18 cellular contexts compared by ENCODE assay signal in the genomic region with DNA sequence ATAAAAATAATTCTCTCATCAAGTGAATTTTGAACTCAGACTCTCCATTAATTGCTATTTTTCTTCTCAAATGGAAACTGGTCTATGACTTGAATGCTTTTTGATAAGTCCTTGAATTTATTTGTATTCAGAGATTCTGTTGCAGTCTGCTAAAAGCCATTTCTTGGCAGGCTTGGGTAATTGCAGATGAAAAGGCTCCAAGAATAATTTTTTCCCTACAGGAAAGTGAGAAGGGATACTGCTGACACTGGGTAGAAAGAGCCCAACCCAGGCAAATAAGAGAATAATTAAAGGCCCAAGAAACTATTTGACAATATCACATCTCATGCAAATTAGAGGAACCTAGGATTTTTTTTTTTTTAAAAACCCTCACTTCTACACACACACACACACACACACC.
DNase-seq lines count a peak whose midpoint lies in the region; ATAC-seq and TF ChIP-seq lines count a peak whose summit lies in the region.
"Had no signal": no experiment of that assay in that cellular context is flagged by ENCODE, and none has a peak within 500 bp of the region (broad histone marks: within the 10 kb centered on the region; RNA-seq: fewer than 3 reads in every experiment).

No MANE protein-coding gene starts in this region.

- no peak overlapping the region for H3K27ac ChIP-seq in foreskin keratinocyte
- H3K27ac ChIP-seq: C4-2B, RWPE1 had no signal

- no peak for TF ChIP-seq CTCF in foreskin keratinocyte (conservative IDR thresholded peaks at IDR 0.05)

- H3K4me1 ChIP-seq in foreskin keratinocyte: no peaks in the 10 kb centered on the region

- DNase-seq in NCI-H446 treated with DMSO at 0.1 percent for 48 hours (lab: John Stamatoyannopoulos, UW): peak; percentile 56
- DNase-seq in cerebellar cortex (ENCODE audit: low spot score): peak; percentile 33
- DNase-seq in medulla oblongata (ENCODE audit: extremely low spot score): peak; percentile 21
- DNase-seq in mucosa of gallbladder (ENCODE audit: low spot score): no peak
- DNase-seq in foreskin keratinocyte: no peak
- DNase-seq in H4 (ENCODE audit: low spot score): no peak
- no peak for DNase-seq in NCI-H128 (lab: John Stamatoyannopoulos, UW; ENCODE audit: unreplicated experiment)
- DNase-seq: CD8-positive, alpha-beta T cell; H9; KBM-7; MV-4-11; NCI-H1105; NCI-H2029; NCI-H526 treated with DMSO at 0.1 percent for 48 hours; SHP77 had no signal

- no peak for ATAC-seq in foreskin keratinocyte
- ATAC-seq: CD8-positive, alpha-beta T cell; Panc1 had no signal

- H3K27me3 ChIP-seq in foreskin keratinocyte: no peaks in the 10 kb centered on the region

Comparison
In these comparisons a context has a peak if more than half of its experiments do, and no peak if none do; other contexts are left out.
1. DNase-seq: peak in NCI-H446 treated with DMSO at 0.1 percent for 48 hours (single experiment), cerebellar cortex (single experiment) and medulla oblongata (single experiment); none in mucosa of gallbladder (single experiment), foreskin keratinocyte (0 of 2), H4 (single experiment) and NCI-H128 (single experiment).